Comparison of ENCODE assay signal across 8 cellular contexts in the genomic region with DNA sequence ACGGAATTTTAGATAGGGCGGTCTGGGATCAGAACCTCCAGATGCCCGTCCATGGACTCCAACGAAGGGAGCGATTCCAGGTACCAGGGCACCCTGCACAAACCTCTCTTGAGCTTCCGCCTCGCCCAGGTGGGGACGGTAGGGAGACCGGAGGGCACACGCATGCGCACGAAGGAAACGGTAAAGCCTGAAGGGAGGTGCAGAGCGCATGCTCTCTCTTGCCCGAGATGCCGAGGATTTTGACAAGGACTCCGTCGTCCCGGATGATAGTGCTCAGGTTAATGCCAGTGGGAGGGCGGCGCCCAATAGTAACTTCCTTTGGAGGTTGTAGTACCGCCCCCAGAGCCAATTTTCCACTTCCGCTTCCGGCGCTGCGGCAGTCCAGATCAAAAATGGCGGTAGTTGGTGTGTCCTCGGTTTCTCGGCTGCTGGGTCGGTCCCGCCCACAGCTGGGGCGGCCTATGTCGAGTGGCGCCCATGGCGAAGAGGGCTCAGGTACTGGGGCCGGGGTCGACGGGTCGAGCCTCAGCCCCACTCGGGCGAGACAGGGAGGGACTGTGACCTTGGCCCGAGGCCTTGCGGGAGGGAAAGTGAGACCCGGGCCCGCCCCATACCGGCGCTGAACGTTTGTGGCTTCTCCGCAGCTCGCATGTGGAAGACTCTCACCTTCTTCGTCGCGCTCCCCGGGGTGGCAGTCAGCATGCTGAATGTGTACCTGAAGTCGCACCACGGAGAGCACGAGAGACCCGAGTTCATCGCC. TPM values are rescaled to one million over a fixed set of nuclear protein-coding genes. Genes with fewer than 3 reads are reported as not detected.
DNase-seq lines count a peak whose midpoint lies in the region; ATAC-seq, FAIRE-seq and TF ChIP-seq lines count a peak whose summit lies in the region.

TSS of gene COX6A1 (plus strand) at position 379 of the 760 bp plus-strand sequence. CDS start at position 393, 14 bp downstream.

- TF ChIP-seq CTCF in kidney (IDR thresholded peaks at IDR 0.05; ENCODE audit: borderline replicate concordance, extremely low read depth, insufficient read depth): peak; percentile 4

- ATAC-seq in GM19043 (IDR thresholded peaks at IDR 0.05; ENCODE audit: low read depth, unreplicated experiment) (peak; percentile 94), HG03378 (IDR thresholded peaks at IDR 0.05; ENCODE audit: unreplicated experiment) (peak; percentile 96)

- H3K27ac ChIP-seq in kidney (ENCODE audit: low read depth in 2 of 2, low read length in 2 of 2): peak within 1 kb of the TSS; percentile 68 to 81

- H3K36me3 ChIP-seq in kidney (ENCODE audit: control insufficient read depth in 1 of 2, insufficient read depth in 2 of 2, low read length in 2 of 2): peaks cover 3 to 11% of the 10 kb centered on the region in 2 donors

- H3K9ac ChIP-seq in kidney (ENCODE audit: low read length in 2 of 2): peak within 1 kb of the TSS; percentile 76 to 82

- FAIRE-seq in kidney (lab: Jason Lieb, UNC): no peak

- peak within 1 kb of the TSS; percentile 87 to 88 for H3K4me3 ChIP-seq in kidney (ENCODE audit: low read length in 2 of 2)

- peaks cover 4 to 5% of the 10 kb centered on the region in 2 donors for H3K4me1 ChIP-seq in kidney (ENCODE audit: control insufficient read depth in 1 of 2, insufficient read depth in 1 of 2, low read depth in 1 of 2, low read length in 2 of 2)

- DNase-seq in Ammon's horn (ENCODE audit: low spot score) (peak; percentile 98), NCI-H460 (ENCODE audit: extremely low read depth, low read depth) (peak; percentile 99), cerebellar nuclear complex (lab: John Stamatoyannopoulos, UW) (peak; percentile 80 to 96), kidney (peak; percentile 98)
- DNase-seq in activated CD4-positive, CD25-positive, alpha-beta regulatory T cell treated with anti-CD3 and anti-CD28 coated beads, Interleukin-2, amount 50 U/mL, for 72 hours: peak; percentile 93
- peak; percentile 99 for DNase-seq in stimulated activated CD4-positive, alpha-beta T cell treated with anti-CD3 and anti-CD28 coated beads, Interleukin-15, amount 100 ng/mL, for 24 hours

- no peaks in the 10 kb centered on the region for H3K9me3 ChIP-seq in kidney (ENCODE audit: control insufficient read depth in 1 of 2, low read length in 2 of 2)

- intact Hi-C loops in kidney (cut with DNase I): no loop called here

RNA-seq across cellular contexts. Expression of gene COX6A1, which starts in this region (rescaled TPM):
- 847 and 1,113 TPM in 2 replicates for total RNA-seq in NCI-H460 (2014; rRNA removed; shearing (Covaris generic))
- polyA plus RNA-seq in NCI-H460 (2014; cell fraction: nucleus; rRNA removed): 904 and 1,666 TPM in 2 replicates
- total RNA-seq in kidney: 331 TPM
- 1,697 TPM for polyA plus RNA-seq in kidney (ENCODE audit: insufficient read depth, low read depth, low replicate concordance)

Comparison
In these comparisons a context has a peak if more than half of its experiments do, and no peak if none do; other contexts are left out.
1. Peak in every context shown above with its lines: DNase-seq, ATAC-seq, H3K4me3 ChIP-seq and H3K27ac ChIP-seq.